Comparison of ENCODE assay signal across 8 cellular contexts in genomic region chr2:239381709-239382134, GRCh38. TPM values are rescaled to one million over a fixed set of nuclear protein-coding genes. Genes with fewer than 3 reads are reported as not detected.
DNase-seq lines count a peak whose midpoint lies in the region; ATAC-seq and TF ChIP-seq lines count a peak whose summit lies in the region.

No MANE protein-coding gene starts in this region.

- TF ChIP-seq CTCF in CD4-positive, alpha-beta T cell (IDR thresholded peaks at IDR 0.05), result no peak
- TF ChIP-seq CTCF in gastroesophageal sphincter (IDR thresholded peaks at IDR 0.05) (no peak), ascending aorta (IDR thresholded peaks at IDR 0.05) (no peak)

- H3K27me3 ChIP-seq in CD4-positive, alpha-beta T cell (ENCODE audit: control insufficient read depth, insufficient read depth, low read length), result no peaks in the 10 kb centered on the region
- no peaks in the 10 kb centered on the region for H3K27me3 ChIP-seq in effector memory CD4-positive, alpha-beta T cell (replicated peaks; ENCODE audit: control insufficient read depth, insufficient read depth, low read length, poor library complexity, severe bottlenecking)
- H3K27me3 ChIP-seq in gastroesophageal sphincter, result no peaks in the 10 kb centered on the region
- H3K27me3 ChIP-seq in ascending aorta, result no peaks in the 10 kb centered on the region

- peak overlapping the region; percentile 10 for H3K27ac ChIP-seq in CD4-positive, alpha-beta T cell (ENCODE audit: low read depth, low read length)
- H3K27ac ChIP-seq in effector memory CD4-positive, alpha-beta T cell (ENCODE audit: insufficient read depth, low read length, poor library complexity, severe bottlenecking), result no peak overlapping the region
- H3K27ac ChIP-seq in gastroesophageal sphincter (no peak overlapping the region), ascending aorta (no peak overlapping the region)

- peak overlapping the region; percentile 86 for H3K4me3 Mint-ChIP-seq in CD4-positive, alpha-beta T cell

- 83 to 90% methylated on average over 1 to 2 of the region's 7 CpGs for whole genome bisulfite sequencing in gastroesophageal sphincter (ENCODE audit: low coverage in 1 of 2), 2 donors

- peaks cover 17% of the 10 kb centered on the region for H3K4me1 ChIP-seq in effector memory CD4-positive, alpha-beta T cell (ENCODE audit: control insufficient read depth, insufficient read depth, low read length, poor library complexity, severe bottlenecking)
- H3K4me1 ChIP-seq in gastroesophageal sphincter, result peaks cover 0 to 42% (median 3%) of the 10 kb centered on the region in 3 donors
- peaks cover 0 to 2% of the 10 kb centered on the region in 2 donors for H3K4me1 ChIP-seq in ascending aorta

- no peak for TF ChIP-seq EP300 in gastroesophageal sphincter (IDR thresholded peaks at IDR 0.05)

- intact Hi-C loops in CD4-positive, alpha-beta T cell (cut with DNase I, micrococcal nuclease), result loop anchor here (1.0 to 5.0 kb wide), 6 partner anchors 12 to 114 kb away; partner anchors contain the start of gene HDAC4 (in 1 of the 2)
- intact Hi-C loops in ascending aorta (cut with DNase I), result no loop called here

- H3K4me3 ChIP-seq in effector memory CD4-positive, alpha-beta T cell (ENCODE audit: insufficient read depth, low read depth, low read length, poor library complexity, severe bottlenecking), result peak overlapping the region; percentile 37
- no peak overlapping the region for H3K4me3 ChIP-seq in gastroesophageal sphincter
- no peak overlapping the region for H3K4me3 ChIP-seq in ascending aorta

- no peaks in the 10 kb centered on the region for H3K9me3 Mint-ChIP-seq in CD4-positive, alpha-beta T cell

- H3K27ac Mint-ChIP-seq in CD4-positive, alpha-beta T cell, result peak overlapping the region; percentile 92

- POLR2A ChIA-PET in CD4-positive, alpha-beta T cell (lab: Charles Lee), result interaction anchor here (1.0 to 2.5 kb wide), 13 partner anchors 8 to 643 kb away, joined by 3 to 40 read pairs (median 11); partner anchors contain the start of genes HDAC4 and NDUFA10

- CTCF ChIA-PET in CD4-positive, alpha-beta T cell (lab: Charles Lee), result interaction anchor here (1.7 to 3.0 kb wide), 4 partner anchors 12 to 114 kb away, joined by 8 to 19 read pairs (median 14); no protein-coding TSS in a partner anchor

- peaks cover 27% of the 10 kb centered on the region for H3K4me1 Mint-ChIP-seq in CD4-positive, alpha-beta T cell (ENCODE audit: low read depth)

- H3K27me3 Mint-ChIP-seq in CD4-positive, alpha-beta T cell, result no peaks in the 10 kb centered on the region

- peaks cover 15% of the 10 kb centered on the region for H3K36me3 Mint-ChIP-seq in CD4-positive, alpha-beta T cell (ENCODE audit: low read depth)

- TF ChIP-seq POLR2A in gastroesophageal sphincter (IDR thresholded peaks at IDR 0.05), result no peak

- peak in 1 of 10 experiments; percentile 32 for DNase-seq in CD4-positive, alpha-beta T cell
- DNase-seq in GM19240 (ENCODE audit: insufficient read length, low spot score), result peak; percentile 57
- no peak for DNase-seq in effector memory CD4-positive, alpha-beta T cell
- no peak for DNase-seq in NCI-H146 (lab: John Stamatoyannopoulos, UW)
- no peak for DNase-seq in EL
- DNase-seq in ascending aorta (ENCODE audit: low spot score in 2 of 2), result no peak

- H3K36me3 ChIP-seq in effector memory CD4-positive, alpha-beta T cell (ENCODE audit: control insufficient read depth, insufficient read depth, low read length), result no peaks in the 10 kb centered on the region
- H3K36me3 ChIP-seq in gastroesophageal sphincter, result peaks cover 0 to 17% of the 10 kb centered on the region in 2 donors
- H3K36me3 ChIP-seq in ascending aorta, result peaks cover 0 to 10% of the 10 kb centered on the region in 2 donors

- ATAC-seq in CD4-positive, alpha-beta T cell (ENCODE audit: poor library complexity), result no peak
- ATAC-seq in HG03354 (IDR thresholded peaks at IDR 0.05; ENCODE audit: poor library complexity, severe bottlenecking, unreplicated experiment) (peak; percentile 70), gastroesophageal sphincter (no peak)

- no peaks in the 10 kb centered on the region for H3K9me3 ChIP-seq in CD4-positive, alpha-beta T cell (ENCODE audit: control insufficient read depth, low read length)
- H3K9me3 ChIP-seq in effector memory CD4-positive, alpha-beta T cell (ENCODE audit: control insufficient read depth, low read length), result no peaks in the 10 kb centered on the region
- H3K9me3 ChIP-seq in gastroesophageal sphincter, result no peaks in the 10 kb centered on the region
- no peaks in the 10 kb centered on the region for H3K9me3 ChIP-seq in ascending aorta

RNA-seq across cellular contexts. Expression of gene HDAC4, which starts 19.1 kb away (rescaled TPM):
- total RNA-seq in CD4-positive, alpha-beta T cell, result 10 to 100 TPM; 45.3 to 49.2 TPM
- total RNA-seq in gastroesophageal sphincter (100 to 1,000 TPM in 1 of 4 donors, 10 to 100 TPM in 3; 41.3 to 104 (median 85.8) TPM), ascending aorta (65.7 TPM)
